Comparison of ENCODE assay signal across 3 cellular contexts in genomic region chr16:25132751-25133150, GRCh38. TPM values are rescaled to one million over a fixed set of nuclear protein-coding genes. Genes with fewer than 3 reads are reported as not detected.
DNase-seq lines count a peak whose midpoint lies in the region; TF ChIP-seq lines count a peak whose summit lies in the region.
"Not testable (repeated sequence)": the region's sequence is repeated elsewhere in the genome, so short reads cannot be mapped to it uniquely, and the experiment has no call there.

No MANE protein-coding gene starts in this region.

- not testable (repeated sequence) for H3K4me2 ChIP-seq in trophoblast cell (ENCODE audit: low read length)

- H3K23ac ChIP-seq in trophoblast cell (ENCODE audit: low read length), result not testable (repeated sequence)

- DNase-seq in MV-4-11 (lab: John Stamatoyannopoulos, UW) (peak; percentile 2), trophoblast cell (peak; percentile 94 to 98)
- not testable (repeated sequence) for DNase-seq in testis

- H4K91ac ChIP-seq in trophoblast cell (ENCODE audit: low read depth, low read length), result not testable (repeated sequence)

- WGBS in trophoblast cell (ENCODE audit: extremely low coverage, insufficient coverage, insufficient read length), result no CpG with 5 or more reads among the region's 5 CpGs
- 87 to 92% methylated on average over 5 of the region's 5 CpGs for WGBS in testis, 2 donors

- TF ChIP-seq POLR2A in testis (IDR thresholded peaks at IDR 0.05), result not testable (repeated sequence)

- H3K9me3 ChIP-seq in trophoblast cell (ENCODE audit: insufficient read depth, low read depth, low read length); testis: not testable (repeated sequence)

- H2BK12ac ChIP-seq in trophoblast cell (ENCODE audit: low read length), result not testable (repeated sequence)

- not testable (repeated sequence) for H2AFZ ChIP-seq in trophoblast cell (ENCODE audit: insufficient read depth, low read length, poor library complexity)

- H2BK120ac ChIP-seq in trophoblast cell (ENCODE audit: insufficient read depth, low read length, poor library complexity), result not testable (repeated sequence)

- not testable (repeated sequence) for H2AK5ac ChIP-seq in trophoblast cell (ENCODE audit: low read length)

- H4K8ac ChIP-seq in trophoblast cell (ENCODE audit: low read depth, low read length), result not testable (repeated sequence)

- not testable (repeated sequence) for H3K9ac ChIP-seq in trophoblast cell (ENCODE audit: low read length)

- H3K4me1 ChIP-seq in trophoblast cell (ENCODE audit: control insufficient read depth in 1 of 2, insufficient read depth in 2 of 2, low read length in 2 of 2); testis: not testable (repeated sequence)

- not testable (repeated sequence) for H3K27ac ChIP-seq in trophoblast cell (ENCODE audit: low read depth, low read length)
- H3K27ac ChIP-seq in testis, result peak overlapping the region; percentile 24 to 55

- not testable (repeated sequence) for H2BK5ac ChIP-seq in trophoblast cell (ENCODE audit: low read depth, low read length, poor library complexity)

- peaks cover 16 to 21% of the 10 kb centered on the region in 2 experiments for H3K36me3 ChIP-seq in trophoblast cell (ENCODE audit: control insufficient read depth in 1 of 2, insufficient read depth in 2 of 2, low read length in 2 of 2)
- H3K36me3 ChIP-seq in testis (ENCODE audit: low read depth, missing control alignments), result not testable (repeated sequence)

- H3K14ac ChIP-seq in trophoblast cell (ENCODE audit: low read length), result not testable (repeated sequence)

- not testable (repeated sequence) for H3K4ac ChIP-seq in trophoblast cell (ENCODE audit: low read depth, low read length)

- not testable (repeated sequence) for H3K27me3 ChIP-seq in trophoblast cell (ENCODE audit: insufficient read depth, low read length); testis

- H3K18ac ChIP-seq in trophoblast cell (ENCODE audit: low read length), result not testable (repeated sequence)

- TF ChIP-seq CTCF in testis (IDR thresholded peaks at IDR 0.05), result not testable (repeated sequence)

- H3K79me2 ChIP-seq in trophoblast cell (ENCODE audit: control insufficient read depth, insufficient read depth, low read length, poor library complexity), result not testable (repeated sequence)

- not testable (repeated sequence) for H3K4me3 ChIP-seq in trophoblast cell (ENCODE audit: low read depth, low read length); testis

- H3K79me1 ChIP-seq in trophoblast cell (ENCODE audit: low read length), result not testable (repeated sequence)

- intact Hi-C loops in testis (cut with DNase I; ENCODE audit: low total_unique reads), result not testable (repeated sequence)

- H4K12ac ChIP-seq in trophoblast cell (ENCODE audit: low read depth, low read length), result not testable (repeated sequence)

RNA-seq across cellular contexts. Expression of gene LCMT1, which starts 21.2 kb away (rescaled TPM):
- 63.4 and 67.6 TPM in 2 replicates for polyA plus RNA-seq in trophoblast cell (2013)
- total RNA-seq in testis, result 100 to 1,000 TPM in 1 of 2 donors, 10 to 100 TPM in 1; 89.1 to 101 TPM
- 89.0 TPM for polyA plus RNA-seq in testis (ENCODE audit: insufficient read depth, low read depth, low replicate concordance)
